Comparison of ENCODE assay signal across 8 cellular contexts in the genomic region with DNA sequence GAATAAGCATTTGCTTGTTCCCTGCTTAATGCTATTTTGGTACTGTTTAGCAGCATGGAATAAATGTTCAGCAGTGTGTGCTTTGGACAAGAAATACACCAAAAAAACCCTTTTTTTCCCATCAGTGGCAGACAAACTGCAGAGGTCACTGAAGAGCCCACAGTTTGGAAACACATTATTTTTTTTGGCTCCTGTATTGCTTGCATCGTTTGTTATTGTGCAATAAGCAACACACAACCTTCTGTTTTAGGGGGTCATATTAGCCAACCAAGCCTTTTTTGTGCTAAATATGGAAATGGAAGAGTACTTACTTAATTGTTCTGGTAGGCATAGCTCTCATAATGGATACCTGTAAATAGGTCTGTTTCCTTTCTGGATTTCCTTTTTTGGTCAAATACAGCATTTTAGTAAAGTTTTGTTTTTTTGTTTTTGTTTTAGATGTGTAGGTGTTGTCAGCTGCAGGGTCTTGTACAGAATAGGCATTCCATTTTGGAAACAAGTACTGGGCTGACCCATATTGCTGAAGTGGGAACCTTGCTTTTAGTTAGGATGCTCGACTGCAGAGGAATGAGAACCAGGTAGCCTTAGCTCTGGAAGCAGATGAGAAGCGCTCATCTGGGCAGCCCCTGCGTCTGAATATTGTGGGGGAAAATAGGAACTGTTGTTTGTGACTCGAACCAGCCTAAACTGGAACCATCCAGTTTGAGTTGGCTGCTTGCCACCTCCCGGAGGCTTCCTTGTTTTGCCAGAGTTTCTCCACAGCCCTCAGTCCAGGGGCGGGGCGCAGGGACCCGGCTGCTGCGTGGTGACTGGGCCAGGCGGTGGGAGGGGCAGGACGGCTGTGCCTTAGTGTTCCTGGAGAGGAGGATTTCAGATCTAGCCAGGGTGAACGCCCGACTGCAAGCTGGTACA. TPM values are rescaled to one million over a fixed set of nuclear protein-coding genes. Genes with fewer than 3 reads are reported as not detected.
A peak's percentile ranks its signal among the peaks of the same experiment; 100 is the strongest.
DNase-seq lines count a peak whose midpoint lies in the region; ATAC-seq, FAIRE-seq and TF ChIP-seq lines count a peak whose summit lies in the region.

No MANE protein-coding gene starts in this region.

- H3K4me2 ChIP-seq in BLaER1 = peak overlapping the region; percentile 76

- H3K27me3 Mint-ChIP-seq in dendritic cell treated with granulocyte-macrophage colony-stimulating factor and Interleukin-4, amounts not matched to agents 40 ng/mL and 50 ng/mL, for 4 days = no peaks in the 10 kb centered on the region

- H4K20me1 ChIP-seq in BLaER1 = peaks cover 100% of the 10 kb centered on the region

- peak; percentile 32 for ATAC-seq in GM19468 (IDR thresholded peaks at IDR 0.05; ENCODE audit: extremely low read depth, unreplicated experiment)

- H3K27me3 ChIP-seq in BLaER1 (no peaks in the 10 kb centered on the region), small intestine (ENCODE audit: control insufficient read depth in 2 of 2, insufficient read depth in 2 of 2, low read length in 2 of 2) (no peaks in the 10 kb centered on the region)

- 7 to 21% (median 14%) methylated on average over 14 of the region's 14 CpGs for WGBS in small intestine, 3 donors

- no peak for FAIRE-seq in small intestine (lab: Jason Lieb, UNC)

- no peaks in the 10 kb centered on the region for H3K9me3 Mint-ChIP-seq in dendritic cell treated with granulocyte-macrophage colony-stimulating factor and Interleukin-4, amounts not matched to agents 40 ng/mL and 50 ng/mL, for 4 days

- intact Hi-C loops in dendritic cell treated with granulocyte-macrophage colony-stimulating factor and Interleukin-4, amounts not matched to agents 40 ng/mL and 50 ng/mL, for 4 days (cut with micrococcal nuclease) = loop anchor here (5.0 kb wide), 2 partner anchors 34 to 49 kb away; no protein-coding TSS in a partner anchor

- no peak for TF ChIP-seq CTCF in GM13977 (IDR thresholded peaks at IDR 0.05; ENCODE audit: extremely low read depth, insufficient read depth, missing control alignments)

- peaks cover 37% of the 10 kb centered on the region for H3K36me3 ChIP-seq in BLaER1
- H3K36me3 ChIP-seq in small intestine (ENCODE audit: control insufficient read depth in 2 of 2, insufficient read depth in 2 of 2, low read length in 2 of 2) = peaks cover 0 to 2% of the 10 kb centered on the region in 2 donors

- H3K36me3 Mint-ChIP-seq in dendritic cell treated with granulocyte-macrophage colony-stimulating factor and Interleukin-4, amounts not matched to agents 40 ng/mL and 50 ng/mL, for 4 days (ENCODE audit: low read depth) = peaks cover 29% of the 10 kb centered on the region

- peak; percentile 40 for DNase-seq in NCI-H1417 treated with DMSO at 0.1 percent for 48 hours (lab: John Stamatoyannopoulos, UW)
- peak; percentile 73 for DNase-seq in SKM-1 (lab: John Stamatoyannopoulos, UW; ENCODE audit: unreplicated experiment)
- peak; percentile 84 for DNase-seq in kidney glomerular epithelial cell (lab: John Stamatoyannopoulos, UW)
- DNase-seq in small intestine = peak; percentile 94
- DNase-seq in GM13977 (ENCODE audit: low spot score) = no peak

- H3K4me3 ChIP-seq in BLaER1 = peak overlapping the region; percentile 40
- H3K4me3 ChIP-seq in small intestine (ENCODE audit: low read depth in 1 of 2, low read length in 2 of 2) = peak overlapping the region in 1 of 2 donors; percentile 19

- peak overlapping the region; percentile 74 for H3K4me3 Mint-ChIP-seq in dendritic cell treated with granulocyte-macrophage colony-stimulating factor and Interleukin-4, amounts not matched to agents 40 ng/mL and 50 ng/mL, for 4 days

- H3K9me3 ChIP-seq in BLaER1 (no peaks in the 10 kb centered on the region), small intestine (ENCODE audit: control insufficient read depth, low read depth) (no peaks in the 10 kb centered on the region)

- H3K27ac ChIP-seq in BLaER1 (peak overlapping the region; percentile 55), small intestine (ENCODE audit: low read depth in 1 of 2, low read length in 1 of 2) (peak overlapping the region; percentile 54 to 96)

- peaks cover 65% of the 10 kb centered on the region for H3K4me1 ChIP-seq in BLaER1
- H3K4me1 ChIP-seq in small intestine (ENCODE audit: control insufficient read depth in 2 of 2, insufficient read depth in 1 of 2, low read depth in 1 of 2, low read length in 1 of 2) = peaks cover 2 to 4% of the 10 kb centered on the region in 2 donors

- H3K4me1 Mint-ChIP-seq in dendritic cell treated with granulocyte-macrophage colony-stimulating factor and Interleukin-4, amounts not matched to agents 40 ng/mL and 50 ng/mL, for 4 days (ENCODE audit: low read depth) = peaks cover 63% of the 10 kb centered on the region

- in situ Hi-C loops in GM13977 (cut with MboI; ENCODE audit: low pct_unique_long_range_greater_than_20kb, low sequenced_read_pairs, unreplicated experiment) = no loop called here

- peak overlapping the region; percentile 93 for H3K27ac Mint-ChIP-seq in dendritic cell treated with granulocyte-macrophage colony-stimulating factor and Interleukin-4, amounts not matched to agents 40 ng/mL and 50 ng/mL, for 4 days

- peak overlapping the region; percentile 55 for H3K9ac ChIP-seq in BLaER1

RNA-seq across cellular contexts. Expression of a gene that starts 38.5 kb away (rescaled TPM):
- polyA plus RNA-seq in small intestine = 10 to 100 TPM; 12.2 to 19.0 (median 12.7) TPM
